ENCODE assay signal across 10 cellular contexts in the genomic region with DNA sequence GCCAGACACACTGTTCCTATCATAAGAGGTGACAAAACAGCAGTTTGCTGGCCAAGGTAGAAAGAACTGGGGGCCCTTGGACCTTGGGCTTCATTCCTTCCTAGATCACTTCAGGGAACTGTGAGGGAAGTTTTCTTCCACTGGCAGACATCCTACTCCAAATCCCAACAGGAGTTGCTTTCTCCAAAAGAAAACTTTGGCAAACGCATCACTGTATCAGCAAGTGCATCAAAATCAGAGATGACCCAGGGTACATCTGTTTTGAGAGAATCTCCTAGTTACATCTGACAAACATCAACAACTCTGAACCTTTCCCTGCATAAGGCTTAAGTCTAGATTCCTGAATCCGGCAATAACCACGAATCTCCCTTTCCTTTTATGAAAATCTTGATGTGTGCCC.
"Had no signal": no experiment of that assay in that cellular context is flagged by ENCODE, and none has a peak within 500 bp of the region (broad histone marks: within the 10 kb centered on the region; RNA-seq: fewer than 3 reads in every experiment).

No MANE protein-coding gene starts in this region.

- H3K9ac ChIP-seq: GM23248 had no signal

- H3K27ac ChIP-seq: GM23248, HL-60 had no signal

- DNase-seq: GM23248, GOT3, H7, HFFc6, IMR-90, KG1 had no signal

- ATAC-seq: HCT116, K562 had no signal

- H3K27ac Mint-ChIP-seq: HFFc6 had no signal

- H3K36me3 ChIP-seq: HAP-1 had no signal

- H3K4me3 ChIP-seq: GM23248, HAP-1, K562 had no signal

- H3K9me3 ChIP-seq: HAP-1 had no signal

- H3K4me3 Mint-ChIP-seq: HFFc6 had no signal

- H2AFZ ChIP-seq: GM23248 had no signal

- H3K4me1 ChIP-seq: HAP-1 had no signal
